8 cellular contexts compared by ENCODE assay signal in the genomic region with DNA sequence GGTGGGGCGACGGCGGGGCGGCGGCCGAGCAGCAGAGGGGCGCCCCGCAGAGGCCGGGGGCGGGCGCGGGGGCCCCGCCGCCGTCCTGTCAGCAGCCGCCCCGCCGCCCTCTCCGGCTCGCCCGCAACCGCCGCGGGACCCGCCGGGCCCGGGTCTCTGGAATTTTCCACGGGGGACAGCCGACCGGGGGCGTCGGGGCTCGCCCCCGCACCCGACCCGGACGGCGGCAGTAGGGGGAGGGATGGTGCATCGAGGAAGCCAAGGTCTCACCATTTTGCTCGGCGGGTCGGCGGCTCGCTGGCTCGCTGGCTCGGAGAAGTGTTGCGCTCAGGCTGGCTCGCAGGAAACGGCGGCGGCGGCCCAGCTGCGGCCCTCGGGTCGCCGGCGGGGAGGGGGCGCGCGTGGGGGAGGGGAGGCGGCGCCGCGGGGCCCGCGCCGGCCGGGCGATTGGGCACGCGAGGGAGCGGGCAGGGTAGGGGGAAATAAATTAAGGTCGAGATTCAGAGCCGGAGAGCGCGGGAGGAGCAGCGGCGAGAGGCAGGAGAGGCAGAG. TPM values are rescaled to one million over a fixed set of nuclear protein-coding genes. Genes with fewer than 3 reads are reported as not detected.
DNase-seq lines count a peak whose midpoint lies in the region; ATAC-seq and TF ChIP-seq lines count a peak whose summit lies in the region.

No MANE protein-coding gene starts in this region.

- DNase-seq in IMR-90 (no peak), activated T-cell treated with anti-CD3 and anti-CD28 coated beads for 4 hours (peak; percentile 54), NCI-H510A treated with DMSO at 0.1 percent for 48 hours (lab: John Stamatoyannopoulos, UW) (no peak)

- no peak overlapping the region for H2BK15ac ChIP-seq in IMR-90 (ENCODE audit: low read depth, low read length)

- dilution Hi-C loops in IMR-90 (cut with HindIII; ENCODE audit: low sequenced_read_pairs, unreplicated experiment), result no loop called here

- no peak for TF ChIP-seq CTCF in C4-2B (conservative IDR thresholded peaks at IDR 0.05)
- TF ChIP-seq CTCF in IMR-90 (conservative IDR thresholded peaks at IDR 0.05; ENCODE audit: low read depth, low read length), result no peak

- no TSS peak for BruUV-seq in IMR-90 (replicated peaks; lab: Mats Ljungman, UMichigan)

- H3K9me3 ChIP-seq in IMR-90 (ENCODE audit: control insufficient read depth, insufficient read depth, low read length) (no peaks in the 10 kb centered on the region), esophagus (ENCODE audit: control insufficient read depth in 2 of 2, insufficient read depth in 1 of 2, low read depth in 1 of 2, low read length in 1 of 2) (no peaks in the 10 kb centered on the region), neuron (ENCODE audit: low read length) (no peaks in the 10 kb centered on the region), thymus (ENCODE audit: control insufficient read depth) (no peaks in the 10 kb centered on the region)

- H4K20me1 ChIP-seq in IMR-90 (ENCODE audit: insufficient read depth, low read length), result peaks cover 44% of the 10 kb centered on the region

- intact Hi-C loops in IMR-90 (cut with micrococcal nuclease), result loop anchor here (1.0 to 5.0 kb wide), 4 partner anchors 67 to 190 kb away; a partner anchor contains a TSS

- peaks cover 17% of the 10 kb centered on the region for H3K4me1 ChIP-seq in IMR-90 (ENCODE audit: control insufficient read depth, insufficient read depth, low read length)
- H3K4me1 ChIP-seq in esophagus (ENCODE audit: control insufficient read depth in 2 of 2, insufficient read depth in 2 of 2, low read length in 1 of 2), result peaks cover 0 to 1% of the 10 kb centered on the region in 2 donors
- peaks cover 42% of the 10 kb centered on the region for H3K4me1 ChIP-seq in neuron (ENCODE audit: insufficient read depth, low read length)
- H3K4me1 ChIP-seq in thymus (ENCODE audit: control insufficient read depth, insufficient read depth, low read length), result peaks cover 20% of the 10 kb centered on the region

- H3K27me3 ChIP-seq in IMR-90 (ENCODE audit: control insufficient read depth, insufficient read depth, low read length), result no peaks in the 10 kb centered on the region
- H3K27me3 ChIP-seq in esophagus (ENCODE audit: control insufficient read depth in 1 of 2, insufficient read depth in 2 of 2, low read length in 2 of 2), result no peaks in the 10 kb centered on the region
- no peaks in the 10 kb centered on the region for H3K27me3 ChIP-seq in neuron (ENCODE audit: insufficient read depth, low read length)
- no peaks in the 10 kb centered on the region for H3K27me3 ChIP-seq in thymus (ENCODE audit: control insufficient read depth, insufficient read depth)

- peak overlapping the region; percentile 51; the same call in 1 of the 2 replicates for H4K91ac ChIP-seq in IMR-90 (ENCODE audit: insufficient read depth, low read depth, low read length)

- H2BK20ac ChIP-seq in IMR-90 (ENCODE audit: low read depth, low read length), result no peak overlapping the region

- peak overlapping the region; percentile 90 for H2AFZ ChIP-seq in IMR-90 (replicated peaks; ENCODE audit: low read length, poor library complexity)
- H2AFZ ChIP-seq in neuron (ENCODE audit: low read depth, low read length), result no peak overlapping the region

- in situ Hi-C loops in IMR-90 (cut with MboI; ENCODE audit: low sequenced_read_pairs), result no loop called here

- CTCF ChIA-PET in IMR-90 (lab: Yijun Ruan, JAX), result no interaction called here

- H3K4ac ChIP-seq in IMR-90 (ENCODE audit: low read depth, low read length), result peak overlapping the region; percentile 82

- peak overlapping the region; percentile 94 for H2BK5ac ChIP-seq in IMR-90 (ENCODE audit: low read depth, low read length, poor library complexity, severe bottlenecking)

- peaks cover 19% of the 10 kb centered on the region for H3K9me1 ChIP-seq in IMR-90 (ENCODE audit: insufficient read depth, low read length)

- POLR2A ChIA-PET in IMR-90 (lab: Charles Lee; ENCODE audit: unreplicated experiment), result interaction anchor here (0.6 to 1.0 kb wide), 3 partner anchors 18 to 130 kb away, joined by 3 to 4 read pairs (median 3); no protein-coding TSS in a partner anchor

- 0 out of 2 replicates have a peak overlapping the region, but pooled peaks have one; percentile 41 for H3K56ac ChIP-seq in IMR-90 (ENCODE audit: extremely low read depth, insufficient read depth, low read length)

- peak overlapping the region; percentile 94 for H2AK9ac ChIP-seq in IMR-90 (replicated peaks; ENCODE audit: low read depth, low read length, poor library complexity)

- no peak overlapping the region for H4K5ac ChIP-seq in IMR-90 (ENCODE audit: low read depth, low read length)

- peak overlapping the region in 1 of 2 experiments; percentile 70; a peak in 2 of 4 replicates for H4K8ac ChIP-seq in IMR-90 (ENCODE audit: low read depth in 2 of 2, low read length in 2 of 2)

- H3K27ac ChIP-seq in C4-2B (peak overlapping the region; percentile 92), IMR-90 (ENCODE audit: insufficient read depth, low read length) (peak overlapping the region; percentile 96), esophagus (ENCODE audit: low read depth in 2 of 2, low read length in 1 of 2) (peak overlapping the region; percentile 98 to 99), thymus (ENCODE audit: low read depth) (peak overlapping the region; percentile 98)

- H3K18ac ChIP-seq in IMR-90 (ENCODE audit: low read depth, low read length), result peak overlapping the region; percentile 48; the same call in 1 of the 2 replicates

- TF ChIP-seq POLR2A in IMR-90 (IDR thresholded peaks at IDR 0.05; ENCODE audit: low read depth, low read length), result no peak; the same call in 1 of the 2 replicates

- peak overlapping the region; percentile 85; the same call in 1 of the 2 replicates for H3K23ac ChIP-seq in IMR-90 (ENCODE audit: low read depth, low read length)

- peak overlapping the region; percentile 94 for H3K9ac ChIP-seq in IMR-90 (ENCODE audit: low read depth, low read length)

- no peak overlapping the region for H3K4me2 ChIP-seq in IMR-90 (ENCODE audit: low read depth, low read length)

- H3K36me3 ChIP-seq in IMR-90 (ENCODE audit: control insufficient read depth, insufficient read depth, low read length) (no peaks in the 10 kb centered on the region), esophagus (ENCODE audit: control insufficient read depth in 2 of 2, insufficient read depth in 2 of 2, low read length in 1 of 2) (no peaks in the 10 kb centered on the region), neuron (ENCODE audit: insufficient read depth, low read length) (no peaks in the 10 kb centered on the region), thymus (ENCODE audit: control insufficient read depth, insufficient read depth) (no peaks in the 10 kb centered on the region)

- peak overlapping the region; percentile 71 for H3K14ac ChIP-seq in IMR-90 (replicated peaks; ENCODE audit: low read depth, low read length)

- 1% methylated on average over 26 of the region's 78 CpGs; no CpG with 5 or more reads in 1 of the 2 experiments for WGBS in IMR-90 (ENCODE audit: extremely low coverage in 2 of 2, insufficient read length in 1 of 2), 2 experiments
- WGBS in esophagus, 2 donors, result 0 to 1% methylated on average over 44 to 78 of the region's 78 CpGs
- under 1% methylated on average over 78 of the region's 78 CpGs for WGBS in thymus

- no peak for TF ChIP-seq RAD21 in IMR-90 (IDR thresholded peaks at IDR 0.05; ENCODE audit: low read length)

- H3K79me1 ChIP-seq in IMR-90 (ENCODE audit: low read depth in 1 of 2, low read length in 2 of 2), result peaks cover 8 to 54% of the 10 kb centered on the region in 2 experiments; a peak in 3 of 4 replicates

- H2BK120ac ChIP-seq in IMR-90 (ENCODE audit: low read depth, low read length), result no peak overlapping the region

- peak overlapping the region; percentile 51; the same call in 1 of the 2 replicates for H2AK5ac ChIP-seq in IMR-90 (ENCODE audit: low read depth, low read length)

- H3K4me3 ChIP-seq in IMR-90 (ENCODE audit: insufficient read depth, low read depth, low read length), result peak overlapping the region; percentile 98
- peak overlapping the region; percentile 90 to 93 for H3K4me3 ChIP-seq in esophagus (ENCODE audit: low read depth in 1 of 2, low read length in 2 of 2)
- peak overlapping the region; percentile 73 for H3K4me3 ChIP-seq in neuron (ENCODE audit: low read length)
- peak overlapping the region; percentile 93 for H3K4me3 ChIP-seq in thymus (ENCODE audit: low read length)

- ATAC-seq in GM19463 (IDR thresholded peaks at IDR 0.05; ENCODE audit: unreplicated experiment) (peak; percentile 6), IMR-90 (ENCODE audit: low read depth) (peak; percentile 13)

TF ChIP-seq in IMR-90, 13 proteins besides CTCF, POLR2A, EP300 and RAD21:
- TF ChIP-seq CHD1 (IDR thresholded peaks at IDR 0.05; ENCODE audit: low read depth, low read length), result no peak
- no peak for TF ChIP-seq MAFK (IDR thresholded peaks at IDR 0.05; ENCODE audit: low read depth, low read length)
- TF ChIP-seq MAZ (IDR thresholded peaks at IDR 0.05; ENCODE audit: borderline replicate concordance, low read depth, low read length), result no peak
- TF ChIP-seq NFE2L2 (IDR thresholded peaks at IDR 0.05; ENCODE audit: low read depth, low read length), result no peak
- no peak for TF ChIP-seq SMC3 (IDR thresholded peaks at IDR 0.05; ENCODE audit: low read depth, low read length)
- TF ChIP-seq, protein P1, sequence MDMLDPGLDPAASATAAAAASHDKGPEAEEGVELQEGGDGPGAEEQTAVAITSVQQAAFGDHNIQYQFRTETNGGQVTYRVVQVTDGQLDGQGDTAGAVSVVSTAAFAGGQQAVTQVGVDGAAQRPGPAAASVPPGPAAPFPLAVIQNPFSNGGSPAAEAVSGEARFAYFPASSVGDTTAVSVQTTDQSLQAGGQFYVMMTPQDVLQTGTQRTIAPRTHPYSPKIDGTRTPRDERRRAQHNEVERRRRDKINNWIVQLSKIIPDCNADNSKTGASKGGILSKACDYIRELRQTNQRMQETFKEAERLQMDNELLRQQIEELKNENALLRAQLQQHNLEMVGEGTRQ (IDR thresholded peaks at IDR 0.05; ENCODE audit: low read depth, low read length), result no peak

RNA-seq across cellular contexts. Expression of a gene that starts 0.4 kb away (rescaled TPM):
- total RNA-seq in IMR-90 (2012; rRNA removed), result 9.1 and 18.1 TPM in 2 replicates
- polyA plus RNA-seq in IMR-90 (2012; rRNA removed) (11.0 and 17.3 TPM in 2 replicates), esophagus (10 to 100 TPM; 11.9 to 17.5 TPM), thymus (37.3 TPM)
- 2.4 and 3.5 TPM in 2 replicates for polyA plus RNA-seq in IMR-90 (2012; cell fraction: cytosol; rRNA removed)
- 0.82 and 7.4 TPM in 2 replicates for polyA plus RNA-seq in IMR-90 (2012; cell fraction: nucleus; rRNA removed; ENCODE audit: low replicate concordance)
